In the genomic region with DNA sequence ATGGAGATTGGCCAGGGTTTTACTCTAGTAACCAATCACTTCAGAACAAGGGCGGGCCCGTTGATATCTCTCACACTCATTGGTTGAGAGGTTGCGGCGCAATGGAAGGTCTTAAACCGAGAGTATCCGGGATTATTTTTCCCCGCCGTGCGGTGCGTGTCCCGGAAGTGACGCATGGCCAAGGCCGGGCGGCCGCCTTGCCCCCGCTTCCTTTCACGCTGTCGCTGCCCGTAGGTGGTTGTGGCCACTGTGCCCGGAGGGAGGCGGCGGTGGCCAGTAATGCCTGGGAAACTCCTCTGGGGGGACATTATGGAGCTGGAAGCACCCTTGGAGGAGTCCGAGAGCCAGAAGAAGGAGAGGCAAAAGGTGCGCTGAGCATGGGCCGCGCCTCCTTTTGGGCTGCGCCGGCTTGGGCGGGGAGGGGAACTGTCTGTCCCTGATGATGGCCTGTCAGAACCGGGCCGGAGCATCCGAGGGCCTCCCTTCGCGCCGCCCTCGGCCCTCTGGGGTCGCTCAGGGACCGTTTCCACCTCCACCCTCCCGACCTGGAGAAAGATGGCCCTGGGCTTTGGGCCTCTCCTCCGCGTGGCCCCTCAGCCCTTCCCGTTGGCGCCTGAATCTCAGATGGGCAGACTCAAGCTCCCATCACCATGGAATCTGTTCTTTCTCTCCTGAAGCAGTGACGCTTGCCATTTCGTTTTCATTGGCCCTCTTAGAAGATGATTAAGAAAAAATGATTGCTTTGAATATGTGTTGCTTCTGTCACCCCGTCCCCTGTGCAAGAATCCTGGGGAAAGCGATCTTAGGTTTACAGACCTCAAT, we compare ENCODE assay signal across 1 cellular context.
TF ChIP-seq lines count a peak whose summit lies in the region.

A gene with protein sequence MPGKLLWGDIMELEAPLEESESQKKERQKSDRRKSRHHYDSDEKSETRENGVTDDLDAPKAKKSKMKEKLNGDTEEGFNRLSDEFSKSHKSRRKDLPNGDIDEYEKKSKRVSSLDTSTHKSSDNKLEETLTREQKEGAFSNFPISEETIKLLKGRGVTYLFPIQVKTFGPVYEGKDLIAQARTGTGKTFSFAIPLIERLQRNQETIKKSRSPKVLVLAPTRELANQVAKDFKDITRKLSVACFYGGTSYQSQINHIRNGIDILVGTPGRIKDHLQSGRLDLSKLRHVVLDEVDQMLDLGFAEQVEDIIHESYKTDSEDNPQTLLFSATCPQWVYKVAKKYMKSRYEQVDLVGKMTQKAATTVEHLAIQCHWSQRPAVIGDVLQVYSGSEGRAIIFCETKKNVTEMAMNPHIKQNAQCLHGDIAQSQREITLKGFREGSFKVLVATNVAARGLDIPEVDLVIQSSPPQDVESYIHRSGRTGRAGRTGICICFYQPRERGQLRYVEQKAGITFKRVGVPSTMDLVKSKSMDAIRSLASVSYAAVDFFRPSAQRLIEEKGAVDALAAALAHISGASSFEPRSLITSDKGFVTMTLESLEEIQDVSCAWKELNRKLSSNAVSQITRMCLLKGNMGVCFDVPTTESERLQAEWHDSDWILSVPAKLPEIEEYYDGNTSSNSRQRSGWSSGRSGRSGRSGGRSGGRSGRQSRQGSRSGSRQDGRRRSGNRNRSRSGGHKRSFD (plus strand): TSS at position 210 of the 822 bp plus-strand sequence. CDS start 70 bp downstream, at position 280.

TF ChIP-seq in K562, 482 proteins besides CTCF, POLR2A, EP300 and RAD21 (continued from another document):
- TF ChIP-seq, protein P1, sequence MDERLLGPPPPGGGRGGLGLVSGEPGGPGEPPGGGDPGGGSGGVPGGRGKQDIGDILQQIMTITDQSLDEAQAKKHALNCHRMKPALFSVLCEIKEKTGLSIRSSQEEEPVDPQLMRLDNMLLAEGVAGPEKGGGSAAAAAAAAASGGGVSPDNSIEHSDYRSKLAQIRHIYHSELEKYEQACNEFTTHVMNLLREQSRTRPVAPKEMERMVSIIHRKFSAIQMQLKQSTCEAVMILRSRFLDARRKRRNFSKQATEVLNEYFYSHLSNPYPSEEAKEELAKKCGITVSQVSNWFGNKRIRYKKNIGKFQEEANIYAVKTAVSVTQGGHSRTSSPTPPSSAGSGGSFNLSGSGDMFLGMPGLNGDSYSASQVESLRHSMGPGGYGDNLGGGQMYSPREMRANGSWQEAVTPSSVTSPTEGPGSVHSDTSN (CRISPR knock-in tag; IDR thresholded peaks at IDR 0.05; ENCODE audit: low read depth) = 0 out of 2 replicates have a peak, but pooled peaks have one; percentile 11
- TF ChIP-seq, protein P1 (tag; conservative IDR thresholded peaks at IDR 0.05; ENCODE audit: low read depth) = no peak
- TF ChIP-seq POLR2AphosphoS5 (IDR thresholded peaks at IDR 0.05; ENCODE audit: control insufficient read depth, insufficient read depth, low read depth, low read length) (peak; percentile 86), E2F3 (CRISPR knock-in tag; IDR thresholded peaks at IDR 0.05) (peak; percentile 56; the same call in 1 of the 2 replicates), PKNOX1 (IDR thresholded peaks at IDR 0.05) (peak; percentile 92)
